Comparison of ENCODE assay signal across 22 cellular contexts in genomic region chr3:118736107-118736506, GRCh38.
"Had no signal": no experiment of that assay in that cellular context is flagged by ENCODE, and none has a peak within 500 bp of the region (broad histone marks: within the 10 kb centered on the region; RNA-seq: fewer than 3 reads in every experiment).

No MANE protein-coding gene starts in this region.

- H3K27ac ChIP-seq: dorsolateral prefrontal cortex, heart right ventricle, neutrophil, spleen, testis, tibial nerve, upper lobe of right lung, vagina had no signal

- H3K4me1 ChIP-seq: heart right ventricle, spleen, testis, tibial nerve, upper lobe of right lung, vagina had no signal

- DNase-seq: dorsolateral prefrontal cortex; effector CD8-positive, alpha-beta T cell; heart right ventricle; hypothalamus; kidney glomerular epithelial cell; mammary epithelial cell; mucosa of descending colon; naive thymus-derived CD8-positive, alpha-beta T cell; posterior cingulate gyrus; spleen; stimulated activated CD4-positive, alpha-beta T cell treated with anti-CD3 and anti-CD28 coated beads, Interleukin-15, amount 100 ng/mL, for 24 hours; stimulated activated CD4-positive, alpha-beta T cell treated with anti-CD3 and anti-CD28 coated beads, Interleukin-1b, Interleukin-23, amount 100 ng/mL, for 48 hours; stimulated activated CD4-positive, alpha-beta T cell treated with anti-CD3 and anti-CD28 coated beads, Interleukin-4, amount 100 ng/mL, for 24 hours; stimulated activated naive B cell treated with anti-CD40 and anti-IgM and Interleukin-4, amounts not matched to agents 10 μg/mL and 1 μg/mL and 100 μg/mL, for 72 hours; stimulated activated naive CD8-positive, alpha-beta T cell treated with anti-CD3 and anti-CD28 coated beads, Interleukin-15, amount 100 ng/mL, for 72 hours; testis; upper lobe of right lung had no signal

- H3K4me3 ChIP-seq: dorsolateral prefrontal cortex, heart right ventricle, mucosa of descending colon, spleen, testis, tibial nerve, upper lobe of right lung, vagina had no signal

- H3K9me3 ChIP-seq: neutrophil, testis, upper lobe of right lung, vagina had no signal

- ATAC-seq: esophagus mucosa; heart right ventricle; mucosa of descending colon; naive thymus-derived CD8-positive, alpha-beta T cell; sciatic nerve; stimulated activated naive B cell treated with anti-CD40 and anti-IgM and Interleukin-4, amounts not matched to agents 10 μg/mL and 1 μg/mL and 100 μg/mL, for 72 hours; stimulated activated naive CD8-positive, alpha-beta T cell treated with anti-CD3 and anti-CD28 coated beads, Interleukin-15, amount 100 ng/mL, for 72 hours; upper lobe of right lung had no signal

- H3K36me3 ChIP-seq: heart right ventricle, neutrophil, spleen, tibial nerve, upper lobe of right lung, vagina had no signal

- H3K27me3 ChIP-seq: dorsolateral prefrontal cortex, neutrophil, spleen, testis, tibial nerve, upper lobe of right lung, vagina had no signal
